Comparison of ENCODE assay signal across 8 cellular contexts in genomic region chr2:168244318-168244717, GRCh38. TPM values are rescaled to one million over a fixed set of nuclear protein-coding genes. Genes with fewer than 3 reads are reported as not detected.
DNase-seq lines count a peak whose midpoint lies in the region; ATAC-seq and TF ChIP-seq lines count a peak whose summit lies in the region.

No MANE protein-coding gene starts in this region.

- DNase-seq in SK-N-SH = no peak
- peak in 1 of 3 donors; percentile 11 for DNase-seq in T-helper 17 cell
- peak; percentile 31 for DNase-seq in choroid plexus epithelial cell (ENCODE audit: low read depth)
- DNase-seq in stimulated activated CD4-positive, alpha-beta T cell treated with anti-CD3 and anti-CD28 coated beads, Interleukin-2, amount 100 ng/mL, for 48 hours = peak; percentile 32 to 41
- no peak for DNase-seq in AG20443 (ENCODE audit: low spot score)
- no peak for DNase-seq in ACHN

- no peaks in the 10 kb centered on the region for H3K27me3 Mint-ChIP-seq in T-helper 17 cell

- no peak for TF ChIP-seq RAD21 in SK-N-SH (IDR thresholded peaks at IDR 0.05; ENCODE audit: low read length)

- no peak for TF ChIP-seq EP300 in SK-N-SH (IDR thresholded peaks at IDR 0.05; ENCODE audit: borderline replicate concordance in 1 of 2, low read depth in 1 of 2, low read length in 1 of 2)

- H3K4me2 ChIP-seq in SK-N-SH = peak overlapping the region; percentile 38

- H3F3A ChIP-seq in SK-N-SH (replicated peaks; ENCODE audit: insufficient read depth) = peaks cover 13% of the 10 kb centered on the region

- H3K9me2 ChIP-seq in SK-N-SH = no peaks in the 10 kb centered on the region

- no peak overlapping the region for H3K9ac ChIP-seq in SK-N-SH

- H3K9me3 ChIP-seq in SK-N-SH (no peaks in the 10 kb centered on the region), T-helper 17 cell (ENCODE audit: control insufficient read depth, low read length, poor library complexity, severe bottlenecking) (no peaks in the 10 kb centered on the region)

- H3K4me3 Mint-ChIP-seq in T-helper 17 cell = peak overlapping the region; percentile 93

- peak overlapping the region; percentile 95 for H3K27ac Mint-ChIP-seq in T-helper 17 cell

- no peaks in the 10 kb centered on the region for H3K27me3 ChIP-seq in SK-N-SH (ENCODE audit: insufficient read depth)

- in situ Hi-C loops in ACHN (cut with HindIII; ENCODE audit: low pct_ligation_motif_present, low pct_unique_long_range_greater_than_20kb, low sequenced_read_pairs) = no loop called here

- H2AFZ ChIP-seq in SK-N-SH (ENCODE audit: low read depth) = no peak overlapping the region

- no peaks in the 10 kb centered on the region for H3K36me3 Mint-ChIP-seq in T-helper 17 cell (ENCODE audit: low read depth)

- no peaks in the 10 kb centered on the region for H3K36me3 ChIP-seq in SK-N-SH (replicated peaks in 1 of 2; ENCODE audit: control insufficient read depth in 1 of 2, insufficient read depth in 2 of 2, low read length in 1 of 2)

- H3K27ac ChIP-seq in SK-N-SH (ENCODE audit: low read depth in 2 of 2, low read length in 1 of 2) = no peak overlapping the region

- peaks cover 31% of the 10 kb centered on the region for H4K20me1 ChIP-seq in SK-N-SH (ENCODE audit: insufficient read depth)

- H3K4me3 ChIP-seq in SK-N-SH (ENCODE audit: low read depth in 2 of 2, low read length in 1 of 2) = 0 out of 4 replicates have a peak overlapping the region, but pooled peaks of 1 of the 2 experiments have one; percentile 13
- H3K4me3 ChIP-seq in choroid plexus epithelial cell (ENCODE audit: low read depth, low read length) = no peak overlapping the region

- POLR2A ChIA-PET in SK-N-SH (lab: Yijun Ruan, JAX) = no interaction called here

- peaks cover 69% of the 10 kb centered on the region for H3K79me2 ChIP-seq in SK-N-SH (ENCODE audit: insufficient read depth)

- H3K4me1 ChIP-seq in SK-N-SH (ENCODE audit: control insufficient read depth in 1 of 2, insufficient read depth in 2 of 2, low read depth in 1 of 2, low read length in 1 of 2) = peaks cover 24 to 25% of the 10 kb centered on the region in 2 experiments; a peak in 3 of 4 replicates

- ATAC-seq in SK-N-SH treated with all-trans-retinoic acid at 6 μM for 48 hours (no peak), T-helper 17 cell (no peak), HG02970 (IDR thresholded peaks at IDR 0.05; ENCODE audit: low FRiP score, unreplicated experiment) (no peak)

- peaks cover 28% of the 10 kb centered on the region for H3K4me1 Mint-ChIP-seq in T-helper 17 cell

- WGBS in SK-N-SH (ENCODE audit: low lambda C conversion rate) = 87% methylated on average over 8 of the region's 8 CpGs

- TF ChIP-seq CTCF in SK-N-SH (IDR thresholded peaks at IDR 0.05) (no peak), choroid plexus epithelial cell (conservative IDR thresholded peaks at IDR 0.05; ENCODE audit: low read depth, low read length) (no peak)

- CTCF ChIA-PET in SK-N-SH (lab: Yijun Ruan, JAX) = no interaction called here

TF ChIP-seq in SK-N-SH, 30 proteins besides CTCF, POLR2A, EP300 and RAD21 (continues in another document):
- TF ChIP-seq RFX5 (IDR thresholded peaks at IDR 0.05; ENCODE audit: low read length) (no peak), SIN3A (IDR thresholded peaks at IDR 0.05; ENCODE audit: borderline replicate concordance, low read depth, low read length) (no peak), USF1 (IDR thresholded peaks at IDR 0.05; ENCODE audit: borderline replicate concordance, low read depth) (no peak), USF2 (IDR thresholded peaks at IDR 0.05; ENCODE audit: borderline replicate concordance, low read depth, low read length) (no peak), GABPA (IDR thresholded peaks at IDR 0.05; ENCODE audit: low read depth) (no peak), CHD2 (IDR thresholded peaks at IDR 0.05; ENCODE audit: low read length, partially characterized antibody) (no peak), MAX (IDR thresholded peaks at IDR 0.05; ENCODE audit: low read depth) (no peak), IRF3 (IDR thresholded peaks at IDR 0.05; ENCODE audit: low read depth, low read length) (no peak), EZH2phosphoT487 (IDR thresholded peaks at IDR 0.05; ENCODE audit: borderline replicate concordance, low read depth) (no peak), NRF1 (IDR thresholded peaks at IDR 0.05; ENCODE audit: low read depth, low read length) (no peak), FOSL2 (IDR thresholded peaks at IDR 0.05; ENCODE audit: borderline replicate concordance, low read depth) (no peak), ELF1 (IDR thresholded peaks at IDR 0.05) (no peak), MXI1 (IDR thresholded peaks at IDR 0.05; ENCODE audit: low read depth, low read length) (no peak)

TF ChIP-seq in SK-N-SH treated with all-trans-retinoic acid at 6 μM for 48 hours, 23 proteins besides CTCF, POLR2A, EP300 and RAD21:
- TF ChIP-seq TSHZ2 (CRISPR knock-in tag; IDR thresholded peaks at IDR 0.05) = no peak
- no peak for TF ChIP-seq ZNF8 (CRISPR knock-in tag; IDR thresholded peaks at IDR 0.05)
- TF ChIP-seq OSR1 (CRISPR knock-in tag; IDR thresholded peaks at IDR 0.05) = no peak
- no peak for TF ChIP-seq ZFP30 (CRISPR knock-in tag; IDR thresholded peaks at IDR 0.05)
- no peak for TF ChIP-seq CREB5 (CRISPR knock-in tag; IDR thresholded peaks at IDR 0.05; ENCODE audit: low read depth)
- TF ChIP-seq PPARA (CRISPR knock-in tag; IDR thresholded peaks at IDR 0.05; ENCODE audit: borderline replicate concordance) = no peak

RNA-seq across cellular contexts. Expression of gene STK39, which starts 3.1 kb away (rescaled TPM):
- polyA plus RNA-seq in SK-N-SH (2012; rRNA removed) = 9.6 and 12.3 TPM in 2 replicates
- 15.1 and 20.5 TPM in 2 replicates for polyA plus RNA-seq in SK-N-SH (2012; cell fraction: cytosol; rRNA removed)
- 4.0 and 8.4 TPM in 2 replicates for polyA plus RNA-seq in SK-N-SH (2012; cell fraction: nucleus; rRNA removed)
- 10 to 100 TPM; 24.1 to 26.1 TPM for total RNA-seq in T-helper 17 cell

Comparison
In these comparisons a context has a peak if more than half of its experiments do, and no peak if none do; other contexts are left out.
1. DNase-seq: peak in choroid plexus epithelial cell (single experiment) and stimulated activated CD4-positive, alpha-beta T cell treated with anti-CD3 and anti-CD28 coated beads, Interleukin-2, amount 100 ng/mL, for 48 hours (2 of 2); none in SK-N-SH (single experiment), AG20443 (single experiment) and ACHN (single experiment).